18 cellular contexts compared by ENCODE assay signal in genomic region chr17:66230918-66231543, GRCh38. TPM values are rescaled to one million over a fixed set of nuclear protein-coding genes. Genes with fewer than 3 reads are reported as not detected.
"Had no signal": no experiment of that assay in that cellular context is flagged by ENCODE, and none has a peak within 500 bp of the region (broad histone marks: within the 10 kb centered on the region; RNA-seq: fewer than 3 reads in every experiment).

No MANE protein-coding gene starts in this region.

- H3K9me3 ChIP-seq: left ventricle myocardium inferior, stomach had no signal

- H3K27me3 Mint-ChIP-seq: activated naive CD8-positive, alpha-beta T cell had no signal

- H3K27ac ChIP-seq: left ventricle myocardium inferior, stomach had no signal

- H3K27me3 ChIP-seq: stomach had no signal

- DNase-seq: activated CD4-positive, CD25-positive, alpha-beta regulatory T cell; activated effector memory CD4-positive, alpha-beta T cell treated with anti-CD3 and anti-CD28 coated beads, Interleukin-2, amount 50 U/mL, for 16 hours; activated T-cell treated with anti-CD3 and anti-CD28 coated beads, Interleukin-2, amount 50 U/mL, for 1 hour; anterior cingulate cortex; cerebellar nuclear complex; erythroblast; head of caudate nucleus; islet precursor cell; left ventricle myocardium inferior; nephron progenitor cell; stimulated activated CD4-positive, alpha-beta T cell treated with anti-CD3 and anti-CD28 coated beads, Interleukin-4, amount 100 ng/mL, for 1 hour; stomach; T-helper 2 cell had no signal

- H3K36me3 ChIP-seq: left ventricle myocardium inferior, stomach had no signal

- H3K4me1 ChIP-seq: left ventricle myocardium inferior had no signal

- H3K9me3 Mint-ChIP-seq: dendritic cell treated with granulocyte-macrophage colony-stimulating factor and Interleukin-4, amounts not matched to agents 40 ng/mL and 50 ng/mL, for 4 days; nephron progenitor cell had no signal

- H3K4me3 Mint-ChIP-seq: activated naive CD8-positive, alpha-beta T cell; dendritic cell treated with granulocyte-macrophage colony-stimulating factor and Interleukin-4, amounts not matched to agents 40 ng/mL and 50 ng/mL, for 4 days; nephron progenitor cell had no signal

- H3K4me1 Mint-ChIP-seq: nephron progenitor cell had no signal

- H3K36me3 Mint-ChIP-seq: activated naive CD8-positive, alpha-beta T cell had no signal

- H3K4me3 ChIP-seq: left ventricle myocardium inferior, stomach had no signal

- H3K27ac Mint-ChIP-seq: activated naive CD8-positive, alpha-beta T cell; dendritic cell treated with granulocyte-macrophage colony-stimulating factor and Interleukin-4, amounts not matched to agents 40 ng/mL and 50 ng/mL, for 4 days; nephron progenitor cell had no signal

RNA-seq across cellular contexts. Expression of gene APOH, which starts 1.8 kb away (rescaled TPM):
- total RNA-seq: left ventricle myocardium inferior, mesenteric fat pad, omental fat pad, pulmonary artery endothelial cell had no signal
